ENCODE assay signal across 12 cellular contexts in the genomic region with DNA sequence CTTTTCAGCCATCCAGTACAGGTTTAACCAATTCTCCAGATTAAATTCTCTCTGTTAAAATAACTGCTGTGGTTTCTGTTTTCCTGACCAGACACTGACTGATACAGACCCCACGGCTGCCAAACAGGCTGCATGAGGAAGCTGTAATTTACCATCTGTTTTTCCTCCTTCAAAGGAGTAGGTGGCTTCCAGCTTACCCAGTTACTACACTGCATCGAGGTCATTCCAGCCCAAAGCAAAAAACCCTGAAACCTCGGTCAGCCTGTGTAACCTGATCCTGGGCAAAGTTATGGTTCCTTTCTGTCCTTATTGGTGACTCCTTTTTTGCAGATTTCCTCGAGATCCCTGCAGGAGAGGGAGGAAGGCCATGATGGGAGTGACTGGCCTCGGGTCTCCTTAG. TPM values are rescaled to one million over a fixed set of nuclear protein-coding genes. Genes with fewer than 3 reads are reported as not detected.
DNase-seq lines count a peak whose midpoint lies in the region; ATAC-seq and TF ChIP-seq lines count a peak whose summit lies in the region.
"Had no signal": no experiment of that assay in that cellular context is flagged by ENCODE, and none has a peak within 500 bp of the region (broad histone marks: within the 10 kb centered on the region; RNA-seq: fewer than 3 reads in every experiment).

No MANE protein-coding gene starts in this region.

- in situ Hi-C loops in GM23248 (cut with MboI) = no loop called here

- H3K36me3 Mint-ChIP-seq in osteocyte (ENCODE audit: unreplicated experiment) = no peaks in the 10 kb centered on the region
- no peaks in the 10 kb centered on the region for H3K36me3 Mint-ChIP-seq in activated T-helper 1 cell treated with anti-CD3 and anti-CD28 coated beads, Interleukin-12 subunit alpha, Interleukin-12 subunit beta, Interleukin-2, Interleukin-4 antibody, amounts not matched to agents 30 ng/mL and 10 ng/mL and 1 ng/mL, durations not matched to agents 14 hours and 24 hours and 36 hours (ENCODE audit: low read depth)
- H3K36me3 Mint-ChIP-seq: IgD-negative memory B cell, natural killer cell had no signal

- no peaks in the 10 kb centered on the region for H3K9me2 ChIP-seq in GM23248 (ENCODE audit: insufficient read depth)

- H3K9ac ChIP-seq in GM23248 = peak overlapping the region; percentile 9; the same call in 1 of the 2 replicates

- no peak for TF ChIP-seq CTCF in osteocyte (IDR thresholded peaks at IDR 0.05)

- intact Hi-C loops in activated T-helper 1 cell treated with anti-CD3 and anti-CD28 coated beads, Interleukin-12 subunit alpha, Interleukin-12 subunit beta, Interleukin-2, Interleukin-4 antibody, amounts not matched to agents 30 ng/mL and 10 ng/mL and 1 ng/mL, durations not matched to agents 14 hours and 24 hours and 36 hours (cut with micrococcal nuclease) = no loop called here

- no peaks in the 10 kb centered on the region for H3K27me3 ChIP-seq in GM23248 (replicated peaks; ENCODE audit: insufficient read depth)

- no peaks in the 10 kb centered on the region for H3K9me3 Mint-ChIP-seq in osteocyte (ENCODE audit: unreplicated experiment)
- H3K9me3 Mint-ChIP-seq in activated T-helper 1 cell treated with anti-CD3 and anti-CD28 coated beads, Interleukin-12 subunit alpha, Interleukin-12 subunit beta, Interleukin-2, Interleukin-4 antibody, amounts not matched to agents 30 ng/mL and 10 ng/mL and 1 ng/mL, durations not matched to agents 14 hours and 24 hours and 36 hours = no peaks in the 10 kb centered on the region
- H3K9me3 Mint-ChIP-seq: IgD-negative memory B cell, natural killer cell had no signal

- H3K79me2 ChIP-seq in GM23248 (ENCODE audit: insufficient read depth) = no peaks in the 10 kb centered on the region

- DNase-seq in GM23248 (peak; percentile 80), MV-4-11 (lab: John Stamatoyannopoulos, UW) (peak; percentile 20), cerebellar cortex (ENCODE audit: low spot score) (peak; percentile 67), osteocyte (ENCODE audit: extremely low spot score, unreplicated experiment) (no peak), retina (no peak), ecto neural progenitor cell (ENCODE audit: low spot score) (no peak)
- no peak for DNase-seq in activated T-helper 1 cell treated with anti-CD3 and anti-CD28 coated beads, Interleukin-12 subunit alpha, Interleukin-12 subunit beta, Interleukin-2, Interleukin-4 antibody, amounts not matched to agents 30 ng/mL and 10 ng/mL and 1 ng/mL, durations not matched to agents 14 hours and 24 hours and 36 hours (ENCODE audit: low spot score)
- DNase-seq: amniotic stem cell, natural killer cell, NCI-H774 had no signal

- 0 out of 2 replicates have a peak overlapping the region, but pooled peaks have one; percentile 9 for H3K27ac ChIP-seq in GM23248

- peak overlapping the region; percentile 36 for H3K4me2 ChIP-seq in GM23248 (ENCODE audit: unreplicated experiment)

- peak overlapping the region; percentile 16; the same call in 1 of the 2 replicates for H3K4me3 ChIP-seq in GM23248

- no peak for ATAC-seq in HG02981 (IDR thresholded peaks at IDR 0.05; ENCODE audit: unreplicated experiment)

- H3K9me3 ChIP-seq in GM23248 (ENCODE audit: low read depth) = no peaks in the 10 kb centered on the region

- H3K27ac Mint-ChIP-seq in osteocyte (ENCODE audit: unreplicated experiment) = peak overlapping the region; percentile 57
- H3K27ac Mint-ChIP-seq in activated T-helper 1 cell treated with anti-CD3 and anti-CD28 coated beads, Interleukin-12 subunit alpha, Interleukin-12 subunit beta, Interleukin-2, Interleukin-4 antibody, amounts not matched to agents 30 ng/mL and 10 ng/mL and 1 ng/mL, durations not matched to agents 14 hours and 24 hours and 36 hours = no peak overlapping the region

- H3K36me3 ChIP-seq in GM23248 (ENCODE audit: low read depth) = no peaks in the 10 kb centered on the region

- no peak overlapping the region for H3K4me3 Mint-ChIP-seq in osteocyte (ENCODE audit: unreplicated experiment)
- H3K4me3 Mint-ChIP-seq in activated T-helper 1 cell treated with anti-CD3 and anti-CD28 coated beads, Interleukin-12 subunit alpha, Interleukin-12 subunit beta, Interleukin-2, Interleukin-4 antibody, amounts not matched to agents 30 ng/mL and 10 ng/mL and 1 ng/mL, durations not matched to agents 14 hours and 24 hours and 36 hours = no peak overlapping the region
- H3K4me3 Mint-ChIP-seq: IgD-negative memory B cell, natural killer cell had no signal

- 0 out of 2 replicates have a peak overlapping the region, but pooled peaks have one; percentile 4 for H2AFZ ChIP-seq in GM23248

- H3K4me1 ChIP-seq in GM23248 (ENCODE audit: insufficient read depth) = peaks cover 32% of the 10 kb centered on the region

- 4 to 6% methylated on average over 5 of the region's 5 CpGs for WGBS in GM23248 (ENCODE audit: low coverage in 1 of 2, low lambda C conversion rate in 2 of 2, missing lambda C conversion rate in 2 of 2), 2 experiments

- peaks cover 43% of the 10 kb centered on the region for H3K27me3 Mint-ChIP-seq in osteocyte (ENCODE audit: unreplicated experiment)
- peaks cover 7% of the 10 kb centered on the region for H3K27me3 Mint-ChIP-seq in activated T-helper 1 cell treated with anti-CD3 and anti-CD28 coated beads, Interleukin-12 subunit alpha, Interleukin-12 subunit beta, Interleukin-2, Interleukin-4 antibody, amounts not matched to agents 30 ng/mL and 10 ng/mL and 1 ng/mL, durations not matched to agents 14 hours and 24 hours and 36 hours (ENCODE audit: insufficient read depth)

- H3F3A ChIP-seq in GM23248 (ENCODE audit: insufficient read depth) = peaks cover 8% of the 10 kb centered on the region; the same call in 1 of the 2 replicates

- peaks cover 43% of the 10 kb centered on the region for H3K4me1 Mint-ChIP-seq in osteocyte (ENCODE audit: unreplicated experiment)
- H3K4me1 Mint-ChIP-seq in activated T-helper 1 cell treated with anti-CD3 and anti-CD28 coated beads, Interleukin-12 subunit alpha, Interleukin-12 subunit beta, Interleukin-2, Interleukin-4 antibody, amounts not matched to agents 30 ng/mL and 10 ng/mL and 1 ng/mL, durations not matched to agents 14 hours and 24 hours and 36 hours (ENCODE audit: low read depth) = no peaks in the 10 kb centered on the region

- H4K20me1 ChIP-seq in GM23248 (ENCODE audit: insufficient read depth) = no peaks in the 10 kb centered on the region

RNA-seq across cellular contexts. Expression of a gene that starts 27.9 kb away (rescaled TPM):
- 496 and 507 TPM in 2 replicates for total RNA-seq in GM23248 (2014; rRNA removed; shearing (Covaris generic))
- 319 and 320 TPM in 2 replicates for polyA plus RNA-seq in GM23248 (2016; fragmentation: Nextera tagmentation; extraction: Ambion mirVana)
- 2.1 and 2.9 TPM in 2 replicates for total RNA-seq in osteocyte
- not detected in 2 replicates for total RNA-seq in activated T-helper 1 cell treated with anti-CD3 and anti-CD28 coated beads, Interleukin-12 subunit alpha, Interleukin-12 subunit beta, Interleukin-2, Interleukin-4 antibody, amounts not matched to agents 30 ng/mL and 10 ng/mL and 1 ng/mL, durations not matched to agents 14 hours and 24 hours and 36 hours

Comparison
In these comparisons a context has a peak if more than half of its experiments do, and no peak if none do; other contexts are left out.
1. DNase-seq: peak in GM23248 (single experiment), MV-4-11 (single experiment) and cerebellar cortex (single experiment); none in osteocyte (single experiment), retina (single experiment), ecto neural progenitor cell (single experiment) and activated T-helper 1 cell treated with anti-CD3 and anti-CD28 coated beads, Interleukin-12 subunit alpha, Interleukin-12 subunit beta, Interleukin-2, Interleukin-4 antibody, amounts not matched to agents 30 ng/mL and 10 ng/mL and 1 ng/mL, durations not matched to agents 14 hours and 24 hours and 36 hours (single experiment).
2. RNA of a gene that starts 27.9 kb away (total RNA-seq): 496 to 507 TPM in GM23248; 2.1 to 2.9 TPM in osteocyte and not detected in activated T-helper 1 cell treated with anti-CD3 and anti-CD28 coated beads, Interleukin-12 subunit alpha, Interleukin-12 subunit beta, Interleukin-2, Interleukin-4 antibody, amounts not matched to agents 30 ng/mL and 10 ng/mL and 1 ng/mL, durations not matched to agents 14 hours and 24 hours and 36 hours; every median in the first group is over 100 times any median in the second.